Comparison of ENCODE assay signal across 20 cellular contexts in the genomic region with DNA sequence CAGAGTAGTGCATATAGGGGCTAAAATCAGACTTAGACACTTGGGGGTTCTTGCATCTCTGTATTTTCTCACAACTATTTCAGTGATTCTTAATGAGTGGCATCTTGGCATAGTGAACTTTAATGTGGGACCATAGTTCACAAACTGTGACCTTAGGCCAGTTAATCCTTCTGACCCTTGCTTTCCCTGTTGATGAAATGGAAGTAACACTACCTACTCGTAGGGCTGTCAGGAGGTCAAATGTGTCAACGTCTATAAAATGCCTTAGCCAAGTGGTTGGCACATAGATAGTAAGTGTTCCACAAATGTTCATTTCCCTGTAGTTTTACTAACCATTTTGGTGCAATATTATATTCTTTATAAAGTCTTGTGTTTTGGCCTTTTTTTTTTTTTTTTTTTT. TPM values are rescaled to one million over a fixed set of nuclear protein-coding genes. Genes with fewer than 3 reads are reported as not detected.
DNase-seq lines count a peak whose midpoint lies in the region; ATAC-seq, FAIRE-seq and TF ChIP-seq lines count a peak whose summit lies in the region.
"Had no signal": no experiment of that assay in that cellular context is flagged by ENCODE, and none has a peak within 500 bp of the region (broad histone marks: within the 10 kb centered on the region; RNA-seq: fewer than 3 reads in every experiment).

No MANE protein-coding gene starts in this region.

- RAD21 ChIA-PET in GM12878 (lab: Charles Lee; ENCODE audit: unreplicated experiment): no interaction called here

- peaks cover 38% of the 10 kb centered on the region for H3K4me1 ChIP-seq in GM12878 (ENCODE audit: control insufficient read depth, insufficient read depth, low read length)
- H3K4me1 ChIP-seq in naive thymus-derived CD4-positive, alpha-beta T cell (ENCODE audit: control insufficient read depth in 2 of 2, insufficient read depth in 2 of 2, low read length in 2 of 2): peaks cover 48 to 59% of the 10 kb centered on the region in 2 donors

- H3K27me3 ChIP-seq in CD4-positive, alpha-beta T cell (ENCODE audit: control insufficient read depth, insufficient read depth, low read length): no peaks in the 10 kb centered on the region
- H3K27me3 ChIP-seq in GM12878 (replicated peaks in 1 of 2; ENCODE audit: control insufficient read depth in 2 of 2, insufficient read depth in 2 of 2, low read length in 1 of 2): no peaks in the 10 kb centered on the region
- no peaks in the 10 kb centered on the region for H3K27me3 ChIP-seq in naive thymus-derived CD4-positive, alpha-beta T cell (ENCODE audit: control insufficient read depth in 2 of 2, insufficient read depth in 2 of 2, low read length in 2 of 2)
- H3K27me3 ChIP-seq: BE2C, transverse colon had no signal

- peaks cover 97% of the 10 kb centered on the region for H3K4me1 Mint-ChIP-seq in CD4-positive, alpha-beta T cell (ENCODE audit: low read depth)
- peaks cover 50 to 99% (median 95%) of the 10 kb centered on the region in 7 donors for H3K4me1 Mint-ChIP-seq in naive thymus-derived CD4-positive, alpha-beta T cell

- TF ChIP-seq POLR2A in GM12878 (IDR thresholded peaks at IDR 0.05; ENCODE audit: low read depth, low read length): no peak

- H3K4me2 ChIP-seq in GM12878 (ENCODE audit: control insufficient read depth, insufficient read depth): peak overlapping the region; percentile 24; the same call in 1 of the 2 replicates
- H3K4me2 ChIP-seq: smooth muscle cell had no signal

- no peak for DNase-seq in CD4-positive, alpha-beta T cell
- DNase-seq in GM18507 (ENCODE audit: extremely low spot score, insufficient read length, low read depth) (no peak), GM12878 (ENCODE audit: low read depth, low spot score) (no peak), NCI-H1930 (lab: John Stamatoyannopoulos, UW) (no peak)
- DNase-seq in naive thymus-derived CD4-positive, alpha-beta T cell: no peak
- DNase-seq in effector CD8-positive, alpha-beta T cell (lab: John Stamatoyannopoulos, UW): no peak
- DNase-seq: activated CD8-positive, alpha-beta memory T cell treated with anti-CD3 and anti-CD28 coated beads for 24 hours; activated gamma-delta T cell; BE2C; DMS53; head of caudate nucleus; MM.1S; NCI-H2029; NCI-H510A; PC-3; transverse colon had no signal

- no peak for TF ChIP-seq EP300 in GM12878 (IDR thresholded peaks at IDR 0.05; ENCODE audit: borderline replicate concordance in 1 of 2, control insufficient read depth in 1 of 2, low read depth in 2 of 2, low read length in 2 of 2)

- H3K27ac Mint-ChIP-seq in CD4-positive, alpha-beta T cell: peak overlapping the region; percentile 55
- H3K27ac Mint-ChIP-seq in naive thymus-derived CD4-positive, alpha-beta T cell: peak overlapping the region in 7 of 9 donors; percentile 1 to 81 (median 14)

- WGBS in GM12878 (ENCODE audit: insufficient coverage, insufficient replicate concordance, low lambda C conversion rate, missing lambda C conversion rate): 91% methylated on average over 2 of the region's 2 CpGs

- peak overlapping the region; percentile 17 for H3K4me3 Mint-ChIP-seq in CD4-positive, alpha-beta T cell
- H3K4me3 Mint-ChIP-seq in naive thymus-derived CD4-positive, alpha-beta T cell: peak overlapping the region in 8 of 10 donors; percentile 7 to 69 (median 32)

- no peak overlapping the region for H3K27ac ChIP-seq in CD4-positive, alpha-beta T cell (ENCODE audit: low read depth, low read length)
- peak overlapping the region; percentile 63; the same call in 1 of the 2 replicates for H3K27ac ChIP-seq in GM12878 (ENCODE audit: control insufficient read depth, insufficient read depth)
- peak overlapping the region; percentile 17 for H3K27ac ChIP-seq in naive thymus-derived CD4-positive, alpha-beta T cell (ENCODE audit: low read depth, low read length)

- POLR2A ChIA-PET in CD4-positive, alpha-beta T cell (lab: Charles Lee): interaction anchor here (0.6 kb wide), 1 partner anchor 47 kb away, joined by 3 read pairs; no protein-coding TSS in a partner anchor
- POLR2A ChIA-PET in GM12878 (lab: Charles Lee): no interaction called here
- POLR2A ChIA-PET in naive thymus-derived CD4-positive, alpha-beta T cell (lab: Charles Lee): no interaction called here

- H3K9me3 Mint-ChIP-seq in CD4-positive, alpha-beta T cell: no peaks in the 10 kb centered on the region
- no peaks in the 10 kb centered on the region for H3K9me3 Mint-ChIP-seq in naive thymus-derived CD4-positive, alpha-beta T cell

- no peak for TF ChIP-seq CTCF in CD4-positive, alpha-beta T cell (IDR thresholded peaks at IDR 0.05)
- TF ChIP-seq CTCF in GM12878 (IDR thresholded peaks at IDR 0.05 in 2 of 3, conservative IDR thresholded peaks at IDR 0.05 in 1 of 3; ENCODE audit: control insufficient read depth in 2 of 3, extremely low read depth in 1 of 3, insufficient read depth in 1 of 3, low read depth in 3 of 3, low read length in 3 of 3): no peak

- FAIRE-seq in GM18507 (lab: Jason Lieb, UNC): peak; percentile 38
- FAIRE-seq in GM12878 (lab: Jason Lieb, UNC): no peak

- intact Hi-C loops in CD4-positive, alpha-beta T cell (cut with DNase I, micrococcal nuclease): loop anchor here in 1 of 2 experiments (5.0 kb wide), 1 partner anchor 46 kb away; no protein-coding TSS in a partner anchor
- intact Hi-C loops in GM12878 (cut with micrococcal nuclease; ENCODE audit: unreplicated experiment): no loop called here
- intact Hi-C loops in naive thymus-derived CD4-positive, alpha-beta T cell (cut with micrococcal nuclease): loop anchor here in 1 of 2 donors (1.0 to 5.0 kb wide), 3 partner anchors 8 to 49 kb away; partner anchors contain the start of gene DYRK1A

- peaks cover 3% of the 10 kb centered on the region; the same call in 1 of the 2 replicates for H4K20me1 ChIP-seq in GM12878 (ENCODE audit: control insufficient read depth, insufficient read depth)

- no peak for ATAC-seq in CD4-positive, alpha-beta T cell (ENCODE audit: poor library complexity)
- ATAC-seq in GM12878: no peak
- no peak for ATAC-seq in naive thymus-derived CD4-positive, alpha-beta T cell
- ATAC-seq in GM21423 (IDR thresholded peaks at IDR 0.05; ENCODE audit: unreplicated experiment): no peak
- no peak for ATAC-seq in HG03097 (IDR thresholded peaks at IDR 0.05; ENCODE audit: low FRiP score, unreplicated experiment)
- ATAC-seq: esophagus mucosa, PC-3 had no signal

- in situ Hi-C loops in GM12878 (cut with MboI): no loop called here

- H3K79me2 ChIP-seq in GM12878 (ENCODE audit: control insufficient read depth, insufficient read depth, low read length): peaks cover 99% of the 10 kb centered on the region

- H2AFZ ChIP-seq in GM12878 (ENCODE audit: control insufficient read depth, low read depth, low read length): no peak overlapping the region

- no peaks in the 10 kb centered on the region for H3K9me3 ChIP-seq in CD4-positive, alpha-beta T cell (ENCODE audit: control insufficient read depth, low read length)
- H3K9me3 ChIP-seq in GM12878 (replicated peaks; ENCODE audit: control insufficient read depth, insufficient read depth, low read length): no peaks in the 10 kb centered on the region
- no peaks in the 10 kb centered on the region for H3K9me3 ChIP-seq in naive thymus-derived CD4-positive, alpha-beta T cell (ENCODE audit: control insufficient read depth in 2 of 3, low read length in 3 of 3)
- H3K9me3 ChIP-seq: BE2C, transverse colon had no signal

- no TSS peak for BruUV-seq in GM12878 (replicated peaks; lab: Mats Ljungman, UMichigan)

- H3K9ac ChIP-seq in GM12878 (ENCODE audit: control insufficient read depth, insufficient read depth, low read length): no peak overlapping the region

- TF ChIP-seq RAD21 in GM12878 (IDR thresholded peaks at IDR 0.05; ENCODE audit: insufficient read depth, low read depth, low read length): no peak

- H3K36me3 ChIP-seq in GM12878 (ENCODE audit: control insufficient read depth in 2 of 2, insufficient read depth in 2 of 2, low read length in 1 of 2): no peaks in the 10 kb centered on the region; a peak in 1 of 4 replicates
- peaks cover 0 to 7% (median 0%) of the 10 kb centered on the region in 3 experiments for H3K36me3 ChIP-seq in naive thymus-derived CD4-positive, alpha-beta T cell (ENCODE audit: control insufficient read depth in 2 of 3, insufficient read depth in 3 of 3, low read length in 3 of 3)
- H3K36me3 ChIP-seq: transverse colon had no signal

- peaks cover 25% of the 10 kb centered on the region for H3K36me3 Mint-ChIP-seq in CD4-positive, alpha-beta T cell (ENCODE audit: low read depth)
- H3K36me3 Mint-ChIP-seq in naive thymus-derived CD4-positive, alpha-beta T cell: peaks cover 4 to 13% (median 8%) of the 10 kb centered on the region in 5 donors

- SMC1A ChIA-PET in GM12878 (lab: Charles Lee; ENCODE audit: uncharacterized antibody, unreplicated experiment): interaction anchor here (0.8 to 1.0 kb wide), 2 partner anchors 47 to 59 kb away, joined by 3 read pairs; no protein-coding TSS in a partner anchor

- CTCF ChIA-PET in CD4-positive, alpha-beta T cell (lab: Charles Lee): no interaction called here
- CTCF ChIA-PET in GM12878 (lab: Yijun Ruan, JAX): interaction anchor here (0.5 to 0.6 kb wide), 2 partner anchors 28 to 141 kb away, joined by 3 read pairs; no protein-coding TSS in a partner anchor
- CTCF ChIA-PET in naive thymus-derived CD4-positive, alpha-beta T cell (lab: Charles Lee): no interaction called here

- H3K27me3 Mint-ChIP-seq in CD4-positive, alpha-beta T cell: no peaks in the 10 kb centered on the region
- H3K27me3 Mint-ChIP-seq in naive thymus-derived CD4-positive, alpha-beta T cell: no peaks in the 10 kb centered on the region

- no peak overlapping the region for H3K4me3 ChIP-seq in GM12878
- H3K4me3 ChIP-seq in naive thymus-derived CD4-positive, alpha-beta T cell (ENCODE audit: low read length): no peak overlapping the region
- H3K4me3 ChIP-seq: smooth muscle cell, transverse colon had no signal

RNA-seq across cellular contexts. Expression of gene DYRK1A, which starts 49.4 kb away (rescaled TPM):
- 100 to 1,000 TPM; 135 to 145 TPM for total RNA-seq in CD4-positive, alpha-beta T cell
- 248 and 256 TPM in 2 replicates for total RNA-seq in GM12878 (2013; cell fraction: nucleolus; rRNA removed)
- 43.0 and 46.4 TPM in 2 replicates for total RNA-seq in GM12878 (2014; rRNA removed)
- total RNA-seq in GM12878 (2014; rRNA removed; fragmentation: Illumina TruSeq; extraction: Trizol): 45.1 and 47.3 TPM in 2 replicates
- 53.4 TPM in 2 replicates for total RNA-seq in GM12878 (2021)
- 23.1 TPM for polyA plus RNA-seq in GM12878 (2011; ENCODE audit: low read depth)
- 49.9 and 68.6 TPM in 2 replicates for polyA plus RNA-seq in GM12878 (2011; rRNA removed)
- 49.4 and 59.7 TPM in 2 replicates for polyA plus RNA-seq in GM12878 (2011; cell fraction: cytosol; rRNA removed)
- 105 and 126 TPM in 2 replicates for polyA plus RNA-seq in GM12878 (2011; cell fraction: nucleus; rRNA removed)
- 23.5 and 24.4 TPM in 2 replicates for polyA plus RNA-seq in GM12878 (2012)
- 30.5 and 31.9 TPM in 2 replicates for polyA plus RNA-seq in GM12878 (2014; fragmentation: Illumina TruSeq; extraction: Trizol)
- polyA plus RNA-seq in GM12878 (2014; fragmentation: Nextera tagmentation; extraction: Ambion mirVana): 1 to 10 TPM; 4.8 to 9.1 TPM
- 27.1 and 29.4 TPM in 2 replicates for polyA plus RNA-seq in GM12878 (2014; rRNA removed)
- 1 to 10 TPM; 2.4 to 3.0 TPM for polyA plus RNA-seq in GM12878 (2016; fragmentation: Nextera tagmentation; extraction: Ambion mirVana)
- polyA minus RNA-seq in GM12878 (2011; rRNA and poly(A)+ RNA removed): 188 and 274 TPM in 2 replicates
- polyA minus RNA-seq in GM12878 (2011; cell fraction: cytosol; rRNA and poly(A)+ RNA removed): 49.1 and 50.9 TPM in 2 replicates
- 120 and 170 TPM in 2 replicates for polyA minus RNA-seq in GM12878 (2011; cell fraction: nucleus; rRNA and poly(A)+ RNA removed)
- total RNA-seq in naive thymus-derived CD4-positive, alpha-beta T cell: 100 to 1,000 TPM in 4 of 5 experiments, 10 to 100 TPM in 1; 86.0 to 142 (median 125) TPM
- polyA plus RNA-seq in naive thymus-derived CD4-positive, alpha-beta T cell: 1 to 10 TPM; 3.3 to 7.6 TPM
